Comparison of ENCODE assay signal across 19 cellular contexts in genomic region chr1:240021709-240022108, GRCh38.
A peak's percentile ranks its signal among the peaks of the same experiment; 100 is the strongest.
DNase-seq lines count a peak whose midpoint lies in the region; ATAC-seq, FAIRE-seq and TF ChIP-seq lines count a peak whose summit lies in the region.
"Had no signal": no experiment of that assay in that cellular context is flagged by ENCODE, and none has a peak within 500 bp of the region (broad histone marks: within the 10 kb centered on the region; RNA-seq: fewer than 3 reads in every experiment).

No MANE protein-coding gene starts in this region.

- H2AFZ ChIP-seq in neural progenitor cell (replicated peaks): no peak overlapping the region

- H3K4me2 ChIP-seq in neural progenitor cell: no peak overlapping the region
- H3K4me2 ChIP-seq: BLaER1 had no signal

- H3K27ac Mint-ChIP-seq in neural progenitor cell: no peak overlapping the region
- H3K27ac Mint-ChIP-seq: B cell; CD4-positive, CD25-positive, alpha-beta regulatory T cell; CD8-positive, alpha-beta T cell; HFFc6 had no signal

- H3K9me3 ChIP-seq in WERI-Rb-1 (ENCODE audit: severe bottlenecking): peaks cover 29% of the 10 kb centered on the region
- peaks cover 6% of the 10 kb centered on the region for H3K9me3 ChIP-seq in neural progenitor cell (ENCODE audit: low read depth)

- TF ChIP-seq CTCF in D721Med (IDR thresholded peaks at IDR 0.05; ENCODE audit: insufficient read depth, missing control alignments): no peak
- TF ChIP-seq CTCF in WERI-Rb-1 (IDR thresholded peaks at IDR 0.05; ENCODE audit: low read depth, low read length): no peak
- TF ChIP-seq CTCF in neural progenitor cell (IDR thresholded peaks at IDR 0.05): no peak

- H3K4me3 ChIP-seq in WERI-Rb-1 (ENCODE audit: low read depth, low read length): no peak overlapping the region
- no peak overlapping the region for H3K4me3 ChIP-seq in neural progenitor cell
- H3K4me3 ChIP-seq: BLaER1, HAP-1 had no signal

- no peaks in the 10 kb centered on the region for H3K4me1 Mint-ChIP-seq in neural progenitor cell
- H3K4me1 Mint-ChIP-seq: B cell had no signal

- peak overlapping the region; percentile 70 for H3K27ac ChIP-seq in WERI-Rb-1
- no peak overlapping the region for H3K27ac ChIP-seq in neural progenitor cell
- H3K27ac ChIP-seq: BLaER1, C4-2B had no signal

- no peaks in the 10 kb centered on the region for H3K36me3 Mint-ChIP-seq in neural progenitor cell
- H3K36me3 Mint-ChIP-seq: CD4-positive, CD25-positive, alpha-beta regulatory T cell; CD8-positive, alpha-beta T cell had no signal

- no peaks in the 10 kb centered on the region for H4K20me1 ChIP-seq in neural progenitor cell (ENCODE audit: low read depth)
- H4K20me1 ChIP-seq: BLaER1 had no signal

- H3K36me3 ChIP-seq in WERI-Rb-1 (no peaks in the 10 kb centered on the region), neural progenitor cell (no peaks in the 10 kb centered on the region)
- H3K36me3 ChIP-seq: BLaER1, HAP-1 had no signal

- H3K4me3 Mint-ChIP-seq in neural progenitor cell: no peak overlapping the region
- H3K4me3 Mint-ChIP-seq: B cell; CD4-positive, CD25-positive, alpha-beta regulatory T cell; CD8-positive, alpha-beta T cell; HFFc6 had no signal

- H3F3A ChIP-seq in neural progenitor cell (ENCODE audit: low read depth): no peaks in the 10 kb centered on the region

- H3K27me3 ChIP-seq in WERI-Rb-1 (ENCODE audit: insufficient read depth, low read depth, severe bottlenecking): no peaks in the 10 kb centered on the region
- no peaks in the 10 kb centered on the region for H3K27me3 ChIP-seq in neural progenitor cell
- H3K27me3 ChIP-seq: BLaER1 had no signal

- peaks cover 3% of the 10 kb centered on the region for H3K27me3 Mint-ChIP-seq in neural progenitor cell (ENCODE audit: insufficient read depth, low read depth)
- H3K27me3 Mint-ChIP-seq: B cell had no signal

- no peak overlapping the region for H3K9ac ChIP-seq in neural progenitor cell
- H3K9ac ChIP-seq: BLaER1 had no signal

- DNase-seq in D721Med (ENCODE audit: insufficient read length, low spot score) (peak; percentile 28), NCI-H524 treated with DMSO at 0.1 percent for 48 hours (lab: John Stamatoyannopoulos, UW) (peak; percentile 9), WERI-Rb-1 (peak; percentile 56), neural progenitor cell (ENCODE audit: low spot score) (no peak), OCI-M2 (lab: John Stamatoyannopoulos, UW; ENCODE audit: unreplicated experiment) (no peak)
- DNase-seq: CD4-positive, CD25-positive, alpha-beta regulatory T cell; CD8-positive, alpha-beta T cell; DMS153; DND-41; GOT3; HFFc6 had no signal

- H3K4me1 ChIP-seq in neural progenitor cell: no peaks in the 10 kb centered on the region
- H3K4me1 ChIP-seq: BLaER1, HAP-1 had no signal

- FAIRE-seq in D721Med (lab: Jason Lieb, UNC): peak; percentile 99
- FAIRE-seq: G401.6, GM12892, H54 had no signal

- no peaks in the 10 kb centered on the region for H3K79me2 ChIP-seq in neural progenitor cell (ENCODE audit: low read depth)

- ATAC-seq in GM21447 (IDR thresholded peaks at IDR 0.05; ENCODE audit: unreplicated experiment): no peak
- ATAC-seq: CD8-positive, alpha-beta T cell had no signal

- peaks cover 10% of the 10 kb centered on the region for H3K9me3 Mint-ChIP-seq in neural progenitor cell

Comparison
In these comparisons a context has a peak if more than half of its experiments do, and no peak if none do; other contexts are left out.
1. DNase-seq: peak in D721Med (single experiment), NCI-H524 treated with DMSO at 0.1 percent for 48 hours (single experiment) and WERI-Rb-1 (single experiment); none in neural progenitor cell (single experiment) and OCI-M2 (single experiment).